ENCODE assay signal across 8 cellular contexts in the genomic region with DNA sequence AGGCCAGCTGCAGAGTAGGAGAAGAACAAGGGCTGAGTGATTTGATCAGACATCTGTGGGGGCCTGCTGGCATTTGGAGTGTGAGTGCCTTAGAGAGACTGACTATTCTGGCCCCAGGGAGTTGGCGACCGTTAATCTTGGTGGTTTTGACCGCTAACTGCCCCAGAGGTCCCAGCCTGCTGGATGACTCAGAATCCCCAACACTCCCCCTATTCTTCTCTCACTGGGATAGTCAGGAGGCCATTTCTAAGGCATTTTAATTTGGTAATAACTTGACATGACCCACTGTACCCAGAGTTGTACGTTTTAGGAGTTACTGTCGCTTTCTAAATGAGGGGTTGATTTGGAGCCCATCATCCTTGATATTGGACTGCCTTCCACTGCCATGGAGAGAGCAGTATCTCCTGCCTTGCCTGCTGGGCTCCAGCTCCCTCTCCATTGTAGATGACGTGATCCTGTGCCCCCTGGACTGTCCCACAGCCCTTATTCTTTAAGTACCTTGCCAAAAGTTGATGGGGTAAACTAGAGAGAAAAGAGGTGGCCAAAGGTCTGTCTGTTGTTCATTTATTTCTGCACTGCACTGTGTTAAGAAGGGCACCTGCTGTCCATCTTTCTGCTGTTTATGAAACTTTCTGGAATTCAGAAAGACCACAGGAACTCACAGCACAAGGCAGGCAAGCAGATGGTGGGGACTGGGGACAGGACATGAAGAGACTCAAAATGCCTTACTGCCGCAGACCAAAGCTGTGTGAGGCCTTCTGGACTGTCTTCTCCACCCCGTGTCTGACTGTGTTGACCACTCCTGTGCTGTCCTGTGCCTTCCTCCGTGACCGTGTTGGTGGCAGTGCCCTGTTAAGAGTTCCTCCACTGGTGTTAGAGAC.
DNase-seq lines count a peak whose midpoint lies in the region; ATAC-seq lines count a peak whose summit lies in the region.

No MANE protein-coding gene starts in this region.

- POLR2A ChIA-PET in naive thymus-derived CD8-positive, alpha-beta T cell (lab: Charles Lee) = no interaction called here

- no peaks in the 10 kb centered on the region for H3K27me3 Mint-ChIP-seq in naive thymus-derived CD8-positive, alpha-beta T cell

- peaks cover 4 to 27% (median 22%) of the 10 kb centered on the region in 3 donors for H3K36me3 Mint-ChIP-seq in naive thymus-derived CD8-positive, alpha-beta T cell

- peaks cover 36 to 70% (median 67%) of the 10 kb centered on the region in 4 donors for H3K4me1 Mint-ChIP-seq in naive thymus-derived CD8-positive, alpha-beta T cell

- DNase-seq in GM04503 (ENCODE audit: low read depth) (peak; percentile 82), NOMO-1 (lab: John Stamatoyannopoulos, UW; ENCODE audit: unreplicated experiment in 2 of 2) (peak; percentile 90 to 93), caudate nucleus (lab: John Stamatoyannopoulos, UW) (peak in 3 of 61 donors; percentile 3 to 15 (median 4)), germinal center (ENCODE audit: low spot score) (no peak), hippocampal formation (lab: John Stamatoyannopoulos, UW) (no peak), middle frontal gyrus (ENCODE audit: extremely low spot score, low spot score) (no peak)
- no peak for DNase-seq in naive thymus-derived CD8-positive, alpha-beta T cell

- H3K9me3 Mint-ChIP-seq in naive thymus-derived CD8-positive, alpha-beta T cell = no peaks in the 10 kb centered on the region

- peak overlapping the region; percentile 46 to 90 (median 74) for H3K27ac Mint-ChIP-seq in naive thymus-derived CD8-positive, alpha-beta T cell

- H3K27ac ChIP-seq in caudate nucleus (ENCODE audit: low read depth, low read length) = peak overlapping the region; percentile 49

- ATAC-seq in naive thymus-derived CD8-positive, alpha-beta T cell = no peak
- no peak for ATAC-seq in GM18858 (IDR thresholded peaks at IDR 0.05; ENCODE audit: unreplicated experiment)

- H3K4me3 Mint-ChIP-seq in naive thymus-derived CD8-positive, alpha-beta T cell = peak overlapping the region in 6 of 10 donors; percentile 33 to 72 (median 56)

Comparison
In these comparisons a context has a peak if more than half of its experiments do, and no peak if none do; other contexts are left out.
1. DNase-seq: peak in GM04503 (single experiment) and NOMO-1 (2 of 2); none in naive thymus-derived CD8-positive, alpha-beta T cell (0 of 10), germinal center (single experiment), hippocampal formation (0 of 2) and middle frontal gyrus (single experiment).